7 cellular contexts compared by ENCODE assay signal in the genomic region with DNA sequence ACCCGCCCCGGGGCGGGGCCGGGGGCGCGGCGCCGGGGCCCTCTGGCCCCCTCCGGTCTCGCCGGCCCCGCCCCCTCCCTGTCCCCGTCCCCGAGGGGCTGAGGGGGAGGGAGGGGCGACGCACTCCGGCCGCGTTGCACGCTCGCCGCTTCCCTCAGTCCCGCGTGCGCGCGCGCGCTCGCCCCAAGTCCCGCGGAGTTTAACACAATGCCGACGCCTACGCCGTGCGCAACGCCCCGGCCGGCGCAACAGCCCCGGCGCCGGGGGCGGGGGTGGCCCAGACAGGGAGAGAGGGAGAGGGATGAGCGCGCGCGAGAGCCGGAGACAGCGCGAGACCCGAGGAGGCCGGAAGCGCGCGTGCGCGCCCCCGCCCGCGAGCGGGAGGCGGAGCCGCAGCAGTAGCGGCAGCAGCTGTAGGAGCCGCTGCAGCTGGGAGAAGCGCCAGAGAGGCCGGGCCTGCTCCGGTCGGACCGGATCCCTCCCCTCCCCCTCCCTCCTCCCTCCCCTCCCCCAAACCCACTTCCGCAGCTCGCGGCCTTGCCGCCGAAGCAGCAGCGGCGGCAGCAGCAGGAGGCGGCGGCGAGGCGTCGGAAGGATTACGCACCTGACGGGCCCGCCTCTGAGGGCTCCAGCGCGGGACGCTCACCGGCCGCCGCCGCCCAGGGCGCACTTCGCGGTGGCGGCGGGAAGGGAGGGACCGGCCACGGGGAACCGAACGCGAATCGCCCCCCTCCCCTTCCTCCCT. TPM values are rescaled to one million over a fixed set of nuclear protein-coding genes. Genes with fewer than 3 reads are reported as not detected.
DNase-seq lines count a peak whose midpoint lies in the region; ATAC-seq and TF ChIP-seq lines count a peak whose summit lies in the region.

No MANE protein-coding gene starts in this region.

- peaks cover 74% of the 10 kb centered on the region for H3K79me2 ChIP-seq in hepatocyte

- no peaks in the 10 kb centered on the region for H3K9me3 ChIP-seq in hepatocyte (ENCODE audit: low read depth)

- no peaks in the 10 kb centered on the region for H3K36me3 ChIP-seq in hepatocyte (replicated peaks; ENCODE audit: insufficient read depth, low read depth)

- TF ChIP-seq POLR2A in GM18505 (IDR thresholded peaks at IDR 0.05; ENCODE audit: borderline replicate concordance, extremely low read depth, insufficient read depth, insufficient read length), result peak; percentile 73

- H3K9me2 ChIP-seq in hepatocyte (replicated peaks; ENCODE audit: insufficient read depth), result no peaks in the 10 kb centered on the region

- peaks cover 36% of the 10 kb centered on the region for H4K20me1 ChIP-seq in hepatocyte (ENCODE audit: insufficient read depth, poor library complexity, severe bottlenecking)

- 0% methylated on average over 1 of the region's 105 CpGs for WGBS in hepatocyte (ENCODE audit: low lambda C conversion rate, missing lambda C conversion rate)

- H3K4me1 ChIP-seq in hepatocyte (ENCODE audit: insufficient read depth), result peaks cover 37% of the 10 kb centered on the region

- TF ChIP-seq CTCF in astrocyte of the cerebellum (IDR thresholded peaks at IDR 0.05; ENCODE audit: low read depth, low read length, missing control alignments) (no peak), hepatocyte (IDR thresholded peaks at IDR 0.05; ENCODE audit: poor library complexity) (no peak)

- no peaks in the 10 kb centered on the region for H3K27me3 ChIP-seq in hepatocyte

- H3K4me3 ChIP-seq in astrocyte of the cerebellum (ENCODE audit: low read depth, low read length) (peak overlapping the region; percentile 89), hepatocyte (peak overlapping the region; percentile 93)

- ATAC-seq in GM18505 (IDR thresholded peaks at IDR 0.05; ENCODE audit: unreplicated experiment) (peak; percentile 76), HG02973 (IDR thresholded peaks at IDR 0.05; ENCODE audit: unreplicated experiment) (peak; percentile 72)

- in situ Hi-C loops in astrocyte of the cerebellum (cut with HindIII; ENCODE audit: low sequenced_read_pairs), result no loop called here

- H3K4me2 ChIP-seq in hepatocyte, result peak overlapping the region; percentile 86

- peak overlapping the region; percentile 100 for H3K27ac ChIP-seq in hepatocyte

- peak; percentile 92 to 97 for DNase-seq in NCI-H1930 (lab: John Stamatoyannopoulos, UW)
- peak; percentile 96 for DNase-seq in T-helper 22 cell (ENCODE audit: low read depth)
- DNase-seq in astrocyte of the cerebellum (ENCODE audit: low read depth), result peak; percentile 95
- peak; percentile 100 for DNase-seq in hepatocyte (ENCODE audit: low spot score)
- DNase-seq in renal cortical epithelial cell (ENCODE audit: low read depth), result peak; percentile 90

- H2AFZ ChIP-seq in hepatocyte, result peak overlapping the region; percentile 49

RNA-seq across cellular contexts. Expression of a gene that starts 0.9 kb away (rescaled TPM):
- total RNA-seq in hepatocyte, result 17.3 and 17.4 TPM in 2 replicates
- polyA plus RNA-seq in hepatocyte, result 10.2 and 10.6 TPM in 2 replicates
- total RNA-seq in renal cortical epithelial cell, result 8.0 and 9.7 TPM in 2 replicates

Comparison
In these comparisons a context has a peak if more than half of its experiments do, and no peak if none do; other contexts are left out.
1. Peak in every context shown above with its lines: DNase-seq, ATAC-seq, H3K4me3 ChIP-seq and H3K27ac ChIP-seq.